ENCODE assay signal across 8 cellular contexts in the genomic region with DNA sequence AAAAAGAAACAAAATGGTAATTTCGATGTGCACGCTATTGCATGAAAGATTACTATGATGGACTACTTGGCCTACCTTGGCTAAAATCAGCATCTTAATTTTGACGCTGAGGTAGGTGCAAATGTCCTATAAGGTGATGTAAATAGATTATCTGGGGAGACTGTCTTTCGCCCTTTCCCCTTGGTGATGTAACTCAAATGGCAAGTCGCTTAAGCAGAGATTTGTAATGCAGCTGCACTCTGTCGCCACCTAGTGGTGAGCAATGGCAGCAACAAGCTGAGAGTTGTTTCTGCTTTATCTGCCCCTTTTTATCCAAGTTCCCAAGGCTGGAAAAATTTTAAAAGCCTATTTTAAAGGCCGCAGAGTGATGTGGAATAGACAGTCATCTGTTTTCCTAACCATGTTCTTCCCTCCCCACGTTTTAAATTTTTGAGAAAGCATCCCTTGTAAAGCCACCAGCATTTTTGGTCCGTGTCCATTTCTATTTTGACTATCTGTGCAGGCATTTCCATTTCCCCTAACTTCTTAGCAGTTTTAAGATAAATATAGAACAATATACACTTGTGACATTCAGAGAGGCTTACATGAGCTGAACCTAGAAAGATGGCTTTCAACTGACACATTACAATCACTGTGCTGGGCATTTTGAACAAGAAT.
DNase-seq lines count a peak whose midpoint lies in the region; ATAC-seq and TF ChIP-seq lines count a peak whose summit lies in the region.

No MANE protein-coding gene starts in this region.

- no peak for DNase-seq in CD14-positive monocyte (ENCODE audit: low spot score)
- peak; percentile 3 for DNase-seq in HuH-7.5 (ENCODE audit: low spot score)
- DNase-seq in RPMI7951 (ENCODE audit: low read depth), result peak; percentile 69
- peak; percentile 41 for DNase-seq in activated T-helper 9 cell treated with anti-CD3 and anti-CD28 coated beads, Interleukin-2, amount 50 U/mL, for 16 hours (ENCODE audit: low read depth)
- peak in 1 of 2 donors; percentile 41 for DNase-seq in foreskin keratinocyte
- DNase-seq in omental fat pad (ENCODE audit: low spot score), result peak; percentile 71
- DNase-seq in thoracic aorta (ENCODE audit: low spot score), result no peak

- no peaks in the 10 kb centered on the region for H3K4me1 Mint-ChIP-seq in CD14-positive monocyte

- H3K27me3 Mint-ChIP-seq in CD14-positive monocyte (ENCODE audit: low read depth in 3 of 3), result peaks cover 8 to 24% (median 20%) of the 10 kb centered on the region in 3 donors

- H3K4me1 ChIP-seq in foreskin keratinocyte (no peaks in the 10 kb centered on the region), thoracic aorta (ENCODE audit: control insufficient read depth in 1 of 2, low read depth in 2 of 2) (peaks cover 12 to 51% of the 10 kb centered on the region in 2 donors)

- H3K9me3 ChIP-seq in thoracic aorta, result no peaks in the 10 kb centered on the region

- no peaks in the 10 kb centered on the region for H3K36me3 Mint-ChIP-seq in CD14-positive monocyte

- H3K36me3 ChIP-seq in thoracic aorta, result no peaks in the 10 kb centered on the region

- H3K27ac ChIP-seq in foreskin keratinocyte (no peak overlapping the region), thoracic aorta (peak overlapping the region; percentile 43 to 46)

- no peak overlapping the region for H3K4me3 ChIP-seq in thoracic aorta

- H3K9me3 Mint-ChIP-seq in CD14-positive monocyte, result no peaks in the 10 kb centered on the region

- TF ChIP-seq CTCF in CD14-positive monocyte (IDR thresholded peaks at IDR 0.05) (peak; percentile 99), foreskin keratinocyte (conservative IDR thresholded peaks at IDR 0.05) (peak; percentile 96), omental fat pad (IDR thresholded peaks at IDR 0.05) (peak in 2 of 3 donors; percentile 78 to 95), thoracic aorta (IDR thresholded peaks at IDR 0.05) (peak; percentile 99)

- ATAC-seq in GM19452 (IDR thresholded peaks at IDR 0.05; ENCODE audit: unreplicated experiment) (peak; percentile 84), foreskin keratinocyte (peak; percentile 68), omental fat pad (ENCODE audit: low FRiP score) (peak; percentile 77), thoracic aorta (ENCODE audit: insufficient number of reproducible peaks, low FRiP score, low read depth) (peak; percentile 43)

- H3K4me3 Mint-ChIP-seq in CD14-positive monocyte, result no peak overlapping the region

- H3K27me3 ChIP-seq in foreskin keratinocyte, result no peaks in the 10 kb centered on the region
- H3K27me3 ChIP-seq in thoracic aorta (replicated peaks; ENCODE audit: insufficient read depth), result no peaks in the 10 kb centered on the region

- intact Hi-C loops in CD14-positive monocyte (cut with micrococcal nuclease), result no loop called here

- H3K27ac Mint-ChIP-seq in CD14-positive monocyte, result no peak overlapping the region

Comparison
In these comparisons a context has a peak if more than half of its experiments do, and no peak if none do; other contexts are left out.
1. DNase-seq: peak in HuH-7.5 (single experiment), RPMI7951 (single experiment), activated T-helper 9 cell treated with anti-CD3 and anti-CD28 coated beads, Interleukin-2, amount 50 U/mL, for 16 hours (single experiment) and omental fat pad (single experiment); none in CD14-positive monocyte (single experiment) and thoracic aorta (single experiment).
2. Peak in every context shown above with its lines, with median percentiles within 50 percentile points of each other: CTCF ChIP-seq and ATAC-seq.